Comparison of ENCODE assay signal across 7 cellular contexts in genomic region chr4:38856524-38857337, GRCh38. TPM values are rescaled to one million over a fixed set of nuclear protein-coding genes. Genes with fewer than 3 reads are reported as not detected.
DNase-seq lines count a peak whose midpoint lies in the region; ATAC-seq, FAIRE-seq and TF ChIP-seq lines count a peak whose summit lies in the region.

Gene TLR6, minus strand, starts transcription at chr4:38856817. Its CDS starts 27,344 bp downstream, at chr4:38829473.

- dilution Hi-C loops in endothelial cell of umbilical vein (cut with MboI; ENCODE audit: extremely low pct_ligation_motif_present, low sequenced_read_pairs): no loop called here

- H3K9me1 ChIP-seq in endothelial cell of umbilical vein (replicated peaks; ENCODE audit: control insufficient read depth, extremely low read depth, insufficient read depth, low read length): no peaks in the 10 kb centered on the region

- peaks cover 42% of the 10 kb centered on the region for H3K4me1 Mint-ChIP-seq in activated CD8-positive, alpha-beta T cell treated with anti-CD3 and anti-CD28 coated beads, Interleukin-2, amount 10 ng/mL, durations not matched to agents 7 days and 5 days (ENCODE audit: low read depth)

- WGBS in suprapubic skin: 24% methylated on average over 8 of the region's 8 CpGs

- no peak for TF ChIP-seq POLR2A in endothelial cell of umbilical vein (IDR thresholded peaks at IDR 0.05; ENCODE audit: low read depth, low read length)
- TF ChIP-seq POLR2A in suprapubic skin (IDR thresholded peaks at IDR 0.05): no peak

- peak within 1 kb of the TSS; percentile 95 for H3K27ac Mint-ChIP-seq in activated CD8-positive, alpha-beta T cell treated with anti-CD3 and anti-CD28 coated beads, Interleukin-2, amount 10 ng/mL, durations not matched to agents 7 days and 5 days

- H2AFZ ChIP-seq in endothelial cell of umbilical vein (ENCODE audit: low read depth, low read length): peak within 1 kb of the TSS; percentile 83

- POLR2A ChIA-PET in activated CD8-positive, alpha-beta T cell treated with anti-CD3 and anti-CD28 coated beads, Interleukin-2, amount 10 ng/mL, durations not matched to agents 7 days and 5 days (lab: Charles Lee): interaction anchor here (1.0 to 1.3 kb wide), 2 partner anchors 53 to 97 kb away, joined by 3 to 6 read pairs; partner anchors contain the start of gene TLR1
- POLR2A ChIA-PET in endothelial cell of umbilical vein (lab: Charles Lee): no interaction called here

- no peaks in the 10 kb centered on the region for H4K20me1 ChIP-seq in endothelial cell of umbilical vein (replicated peaks; ENCODE audit: control insufficient read depth, extremely low read depth, insufficient read depth, low read length)

- peak within 1 kb of the TSS; percentile 74 for H3K4me2 ChIP-seq in endothelial cell of umbilical vein (ENCODE audit: insufficient read depth, low read length)

- peak; percentile 48 for ATAC-seq in HG02943 (IDR thresholded peaks at IDR 0.05; ENCODE audit: low read depth, unreplicated experiment)
- peak; percentile 56 for ATAC-seq in activated CD8-positive, alpha-beta T cell treated with anti-CD3 and anti-CD28 coated beads, Interleukin-2, amount 10 ng/mL, durations not matched to agents 7 days and 5 days

- H3K36me3 ChIP-seq in endothelial cell of umbilical vein (ENCODE audit: control insufficient read depth in 2 of 2, extremely low read depth in 1 of 2, insufficient read depth in 2 of 2, low read length in 2 of 2) (no peaks in the 10 kb centered on the region), suprapubic skin (no peaks in the 10 kb centered on the region)

- peaks cover 3% of the 10 kb centered on the region for H3K36me3 Mint-ChIP-seq in activated CD8-positive, alpha-beta T cell treated with anti-CD3 and anti-CD28 coated beads, Interleukin-2, amount 10 ng/mL, durations not matched to agents 7 days and 5 days (ENCODE audit: low read depth)

- no peaks in the 10 kb centered on the region for H3K79me2 ChIP-seq in endothelial cell of umbilical vein (ENCODE audit: control insufficient read depth, insufficient read depth, low read length)

- intact Hi-C loops in endothelial cell of umbilical vein (cut with micrococcal nuclease): loop anchor here (1.0 to 5.0 kb wide), 5 partner anchors 33 to 794 kb away; partner anchors contain the start of gene TLR1

- BruUV-seq in endothelial cell of umbilical vein (replicated peaks; lab: Mats Ljungman, UMichigan): no TSS peak

- peak within 1 kb of the TSS; percentile 57 for H3K9ac ChIP-seq in endothelial cell of umbilical vein (replicated peaks; ENCODE audit: extremely low read depth, insufficient read depth, low read length)

- peaks cover 24% of the 10 kb centered on the region for H3K4me1 ChIP-seq in endothelial cell of umbilical vein (ENCODE audit: control insufficient read depth, extremely low read depth, insufficient read depth, low read length)
- peaks cover 17% of the 10 kb centered on the region for H3K4me1 ChIP-seq in suprapubic skin

- peaks cover 4% of the 10 kb centered on the region for H3K9me3 Mint-ChIP-seq in activated CD8-positive, alpha-beta T cell treated with anti-CD3 and anti-CD28 coated beads, Interleukin-2, amount 10 ng/mL, durations not matched to agents 7 days and 5 days (ENCODE audit: insufficient read depth)

- H3K27me3 Mint-ChIP-seq in activated CD8-positive, alpha-beta T cell treated with anti-CD3 and anti-CD28 coated beads, Interleukin-2, amount 10 ng/mL, durations not matched to agents 7 days and 5 days (ENCODE audit: low read depth): peaks cover 5% of the 10 kb centered on the region

- TF ChIP-seq EP300 in suprapubic skin (IDR thresholded peaks at IDR 0.05): no peak

- peaks cover 0 to 2% of the 10 kb centered on the region in 2 experiments for H3K27me3 ChIP-seq in endothelial cell of umbilical vein (ENCODE audit: control insufficient read depth in 2 of 2, insufficient read depth in 2 of 2, low read length in 2 of 2)
- H3K27me3 ChIP-seq in suprapubic skin: no peaks in the 10 kb centered on the region

- H3K4me3 ChIP-seq in endothelial cell of umbilical vein (replicated peaks in 1 of 3; ENCODE audit: insufficient read depth in 1 of 3, low read depth in 1 of 3, low read length in 3 of 3): peak within 1 kb of the TSS in 1 of 3 experiments; percentile 34
- H3K4me3 ChIP-seq in suprapubic skin: peak within 1 kb of the TSS; percentile 31

- peak; percentile 54 for FAIRE-seq in endothelial cell of umbilical vein (lab: Jason Lieb, UNC)

- peak within 1 kb of the TSS; percentile 72 for H3K27ac ChIP-seq in endothelial cell of umbilical vein (ENCODE audit: insufficient read depth, low read depth, low read length)
- peak within 1 kb of the TSS; percentile 80 for H3K27ac ChIP-seq in suprapubic skin

- TF ChIP-seq CTCF in GM12874 (IDR thresholded peaks at IDR 0.05; ENCODE audit: insufficient read depth, low read depth, low read length): peak; percentile 54
- TF ChIP-seq CTCF in endothelial cell of umbilical vein (IDR thresholded peaks at IDR 0.05; ENCODE audit: extremely low read depth in 1 of 2, insufficient read depth in 1 of 2, low read depth in 1 of 2, low read length in 2 of 2): peak; percentile 51 to 60
- peak; percentile 56 to 63 for TF ChIP-seq CTCF in suprapubic skin (IDR thresholded peaks at IDR 0.05)

- DNase-seq in NCI-H748 treated with DMSO at 0.1 percent for 48 hours (lab: John Stamatoyannopoulos, UW) (peak; percentile 38), endothelial cell of umbilical vein (ENCODE audit: low read depth, low spot score) (peak; percentile 73), myocyte (ENCODE audit: low read depth) (peak; percentile 39), suprapubic skin (ENCODE audit: low spot score in 2 of 2) (no peak)
- DNase-seq in activated CD8-positive, alpha-beta T cell treated with anti-CD3 and anti-CD28 coated beads, Interleukin-2, amount 10 ng/mL, durations not matched to agents 7 days and 5 days: peak; percentile 88

- no peaks in the 10 kb centered on the region for H3K9me3 ChIP-seq in endothelial cell of umbilical vein (replicated peaks; ENCODE audit: control insufficient read depth, insufficient read depth, low read length)
- no peaks in the 10 kb centered on the region for H3K9me3 ChIP-seq in suprapubic skin

- peak within 1 kb of the TSS; percentile 83 for H3K4me3 Mint-ChIP-seq in activated CD8-positive, alpha-beta T cell treated with anti-CD3 and anti-CD28 coated beads, Interleukin-2, amount 10 ng/mL, durations not matched to agents 7 days and 5 days

- CTCF ChIA-PET in activated CD8-positive, alpha-beta T cell treated with anti-CD3 and anti-CD28 coated beads, Interleukin-2, amount 10 ng/mL, durations not matched to agents 7 days and 5 days (lab: Charles Lee): interaction anchor here (0.7 to 3.4 kb wide), 14 partner anchors 9 to 677 kb away, joined by 3 to 65 read pairs (median 6); partner anchors contain the start of genes TLR1 and TLR10
- CTCF ChIA-PET in endothelial cell of umbilical vein (lab: Charles Lee): interaction anchor here (0.6 to 2.9 kb wide), 10 partner anchors 10 to 788 kb away, joined by 3 to 71 read pairs (median 5); partner anchors contain the start of genes FAM114A1 and TLR10

TF ChIP-seq in endothelial cell of umbilical vein, 7 proteins besides CTCF, POLR2A, EP300 and RAD21:
- no peak for TF ChIP-seq GATA2 (IDR thresholded peaks at IDR 0.05; ENCODE audit: insufficient read depth, insufficient read length, low read depth, low read length)
- no peak for TF ChIP-seq MYC (IDR thresholded peaks at IDR 0.05; ENCODE audit: low read depth, low read length)
- TF ChIP-seq FOS (IDR thresholded peaks at IDR 0.05; ENCODE audit: borderline replicate concordance, insufficient read depth, low read length): no peak
- TF ChIP-seq, protein P1, sequence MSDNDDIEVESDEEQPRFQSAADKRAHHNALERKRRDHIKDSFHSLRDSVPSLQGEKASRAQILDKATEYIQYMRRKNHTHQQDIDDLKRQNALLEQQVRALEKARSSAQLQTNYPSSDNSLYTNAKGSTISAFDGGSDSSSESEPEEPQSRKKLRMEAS (IDR thresholded peaks at IDR 0.05; ENCODE audit: insufficient read depth, insufficient read length): no peak
- TF ChIP-seq POLR2AphosphoS5 (IDR thresholded peaks at IDR 0.05; ENCODE audit: insufficient read depth, low read depth, low read length): no peak
- no peak for TF ChIP-seq JUN (IDR thresholded peaks at IDR 0.05; ENCODE audit: borderline replicate concordance, insufficient read depth, insufficient read length, low read depth)
- TF ChIP-seq EZH2 (IDR thresholded peaks at IDR 0.05; ENCODE audit: borderline replicate concordance, low read depth, low read length, severe bottlenecking): no peak

RNA-seq across cellular contexts. Expression of gene TLR6, which starts in this region (rescaled TPM):
- total RNA-seq in activated CD8-positive, alpha-beta T cell treated with anti-CD3 and anti-CD28 coated beads, Interleukin-2, amount 10 ng/mL, durations not matched to agents 7 days and 5 days: 1 to 10 TPM; 3.1 to 3.2 TPM
- 1.1 and 1.7 TPM in 2 replicates for total RNA-seq in endothelial cell of umbilical vein
- 0.16 and 0.19 TPM in 2 replicates for polyA plus RNA-seq in endothelial cell of umbilical vein
- polyA plus RNA-seq in endothelial cell of umbilical vein (2011; cell fraction: cytosol; rRNA removed): 0.21 and 0.28 TPM in 2 replicates
- 1.0 and 1.2 TPM in 2 replicates for polyA plus RNA-seq in endothelial cell of umbilical vein (2011; cell fraction: nucleus; rRNA removed)
- 0.74 and 0.94 TPM in 2 replicates for polyA plus RNA-seq in endothelial cell of umbilical vein (2012)
- 0.38 and 0.85 TPM in 2 replicates for polyA minus RNA-seq in endothelial cell of umbilical vein
- polyA minus RNA-seq in endothelial cell of umbilical vein (2011; cell fraction: cytosol; rRNA and poly(A)+ RNA removed): 4.5 TPM
- polyA minus RNA-seq in endothelial cell of umbilical vein (2011; cell fraction: nucleus; rRNA and poly(A)+ RNA removed): 0.96 and 1.1 TPM in 2 replicates
- 2.4 and 3.5 TPM in 2 replicates for total RNA-seq in myocyte
- 0.66 TPM for polyA plus RNA-seq in myocyte (2012)
- total RNA-seq in suprapubic skin: 1 to 10 TPM; 2.1 to 6.4 (median 2.5) TPM

Comparison
In these comparisons a context has a peak if more than half of its experiments do, and no peak if none do; other contexts are left out.
1. DNase-seq: peak in NCI-H748 treated with DMSO at 0.1 percent for 48 hours (single experiment), activated CD8-positive, alpha-beta T cell treated with anti-CD3 and anti-CD28 coated beads, Interleukin-2, amount 10 ng/mL, durations not matched to agents 7 days and 5 days (single experiment), endothelial cell of umbilical vein (single experiment) and myocyte (single experiment); none in suprapubic skin (0 of 2).
2. Peak in every context shown above with its lines, with median percentiles within 50 percentile points of each other: CTCF ChIP-seq.